In genomic region chr2:98488252-98488651, GRCh38 we compare ENCODE assay signal across 1 cellular context.
TF ChIP-seq lines count a peak whose summit lies in the region.

No MANE protein-coding gene starts in this region.

TF ChIP-seq in WTC11, 78 proteins besides CTCF, POLR2A, EP300 and RAD21:
- TF ChIP-seq NR2C2 (CRISPR knock-in tag; IDR thresholded peaks at IDR 0.05) (no peak), RELA (CRISPR knock-in tag; IDR thresholded peaks at IDR 0.05; ENCODE audit: borderline replicate concordance) (no peak), NR1H2 (CRISPR knock-in tag; IDR thresholded peaks at IDR 0.05) (no peak), GTF2I (CRISPR knock-in tag; conservative IDR thresholded peaks at IDR 0.05) (no peak), TCF7 (CRISPR knock-in tag; IDR thresholded peaks at IDR 0.05; ENCODE audit: low read depth) (no peak), PRDM15 (CRISPR knock-in tag; IDR thresholded peaks at IDR 0.05) (no peak), AFF4 (CRISPR knock-in tag; IDR thresholded peaks at IDR 0.05; ENCODE audit: borderline replicate concordance) (no peak), TEAD4 (CRISPR knock-in tag; IDR thresholded peaks at IDR 0.05) (no peak), ATF6 (CRISPR knock-in tag; IDR thresholded peaks at IDR 0.05) (no peak), KAT7 (CRISPR knock-in tag; IDR thresholded peaks at IDR 0.05; ENCODE audit: borderline replicate concordance) (no peak), E2F5 (CRISPR knock-in tag; IDR thresholded peaks at IDR 0.05) (no peak), ZNF671 (CRISPR knock-in tag; IDR thresholded peaks at IDR 0.05) (no peak)
